15 cellular contexts compared by ENCODE assay signal in genomic region chr16:73279451-73279850, GRCh38.
DNase-seq lines count a peak whose midpoint lies in the region.
"Had no signal": no experiment of that assay in that cellular context is flagged by ENCODE, and none has a peak within 500 bp of the region (broad histone marks: within the 10 kb centered on the region; RNA-seq: fewer than 3 reads in every experiment).

No MANE protein-coding gene starts in this region.

- intact Hi-C loops in activated naive CD4-positive, alpha-beta T cell treated with anti-CD3 and anti-CD28 coated beads for 36 hours (cut with micrococcal nuclease), result no loop called here

- no peak overlapping the region for H3K4me3 Mint-ChIP-seq in activated naive CD4-positive, alpha-beta T cell treated with anti-CD3 and anti-CD28 coated beads for 36 hours
- H3K4me3 Mint-ChIP-seq: CD14-positive monocyte; CD4-positive, alpha-beta T cell; CD8-positive, alpha-beta memory T cell; HFFc6 had no signal

- H3K4me1 Mint-ChIP-seq in activated naive CD4-positive, alpha-beta T cell treated with anti-CD3 and anti-CD28 coated beads for 36 hours (ENCODE audit: low read depth), result no peaks in the 10 kb centered on the region
- H3K4me1 Mint-ChIP-seq: CD14-positive monocyte; CD8-positive, alpha-beta memory T cell had no signal

- peaks cover 1% of the 10 kb centered on the region for H3K9me3 Mint-ChIP-seq in activated naive CD4-positive, alpha-beta T cell treated with anti-CD3 and anti-CD28 coated beads for 36 hours
- H3K9me3 Mint-ChIP-seq: CD4-positive, alpha-beta T cell had no signal

- H3K27ac Mint-ChIP-seq in activated naive CD4-positive, alpha-beta T cell treated with anti-CD3 and anti-CD28 coated beads for 36 hours, result no peak overlapping the region
- H3K27ac Mint-ChIP-seq: CD14-positive monocyte; CD4-positive, alpha-beta T cell; CD8-positive, alpha-beta memory T cell; HFFc6 had no signal

- peak; percentile 20 for DNase-seq in Ammon's horn (ENCODE audit: low spot score)
- peak; percentile 5 for DNase-seq in inferior parietal cortex (ENCODE audit: extremely low spot score)
- DNase-seq in pons (ENCODE audit: low spot score), result peak; percentile 75
- no peak for DNase-seq in mucosa of gallbladder (ENCODE audit: low spot score)
- no peak for DNase-seq in NCI-H1930 (lab: John Stamatoyannopoulos, UW)
- no peak for DNase-seq in activated naive CD4-positive, alpha-beta T cell treated with anti-CD3 and anti-CD28 coated beads for 36 hours
- DNase-seq: BE2C; CD4-positive, alpha-beta T cell; CD8-positive, alpha-beta memory T cell; DMS 273 treated with DMSO at 0.1 percent for 48 hours; DMS79; GF-D8; GOT3; HFFc6 had no signal

- CTCF ChIA-PET in activated naive CD4-positive, alpha-beta T cell treated with anti-CD3 and anti-CD28 coated beads for 36 hours (lab: Charles Lee), result interaction anchor here (0.6 kb wide), 2 partner anchors 621 to 1416 kb away, joined by 4 read pairs; no protein-coding TSS in a partner anchor

- H3K36me3 Mint-ChIP-seq in activated naive CD4-positive, alpha-beta T cell treated with anti-CD3 and anti-CD28 coated beads for 36 hours (ENCODE audit: low read depth), result no peaks in the 10 kb centered on the region
- H3K36me3 Mint-ChIP-seq: CD14-positive monocyte; CD8-positive, alpha-beta memory T cell had no signal

- H3K27me3 Mint-ChIP-seq in activated naive CD4-positive, alpha-beta T cell treated with anti-CD3 and anti-CD28 coated beads for 36 hours (ENCODE audit: low read depth), result no peaks in the 10 kb centered on the region
- H3K27me3 Mint-ChIP-seq: CD8-positive, alpha-beta memory T cell had no signal

Comparison
In these comparisons a context has a peak if more than half of its experiments do, and no peak if none do; other contexts are left out.
1. DNase-seq: peak in Ammon's horn (single experiment), inferior parietal cortex (single experiment) and pons (single experiment); none in mucosa of gallbladder (single experiment), NCI-H1930 (0 of 2) and activated naive CD4-positive, alpha-beta T cell treated with anti-CD3 and anti-CD28 coated beads for 36 hours (single experiment).